ENCODE assay signal across 1 cellular context in genomic region chr1:34790985-34791384, GRCh38.
TF ChIP-seq lines count a peak whose summit lies in the region.

No MANE protein-coding gene starts in this region.

TF ChIP-seq in K562, 482 proteins besides CTCF, POLR2A, EP300 and RAD21:
- TF ChIP-seq E2F6 (IDR thresholded peaks at IDR 0.05; ENCODE audit: borderline replicate concordance in 1 of 2, extremely low read depth in 1 of 2, insufficient read depth in 1 of 2, insufficient read length in 1 of 2, low read depth in 1 of 2, low read length in 1 of 2, poor library complexity in 1 of 2, severe bottlenecking in 1 of 2) (no peak), ZNF668 (CRISPR knock-in tag; IDR thresholded peaks at IDR 0.05) (no peak), ATF1 (CRISPR knock-in tag; IDR thresholded peaks at IDR 0.05) (no peak), ATF1 (tag; IDR thresholded peaks at IDR 0.05) (0 out of 2 replicates have a peak, but pooled peaks have one; percentile 11), MTA1 (IDR thresholded peaks at IDR 0.05; ENCODE audit: borderline replicate concordance) (no peak)
TF ChIP-seq in K562: peak in this region for 1.
